Comparison of ENCODE assay signal across 7 cellular contexts in the genomic region with DNA sequence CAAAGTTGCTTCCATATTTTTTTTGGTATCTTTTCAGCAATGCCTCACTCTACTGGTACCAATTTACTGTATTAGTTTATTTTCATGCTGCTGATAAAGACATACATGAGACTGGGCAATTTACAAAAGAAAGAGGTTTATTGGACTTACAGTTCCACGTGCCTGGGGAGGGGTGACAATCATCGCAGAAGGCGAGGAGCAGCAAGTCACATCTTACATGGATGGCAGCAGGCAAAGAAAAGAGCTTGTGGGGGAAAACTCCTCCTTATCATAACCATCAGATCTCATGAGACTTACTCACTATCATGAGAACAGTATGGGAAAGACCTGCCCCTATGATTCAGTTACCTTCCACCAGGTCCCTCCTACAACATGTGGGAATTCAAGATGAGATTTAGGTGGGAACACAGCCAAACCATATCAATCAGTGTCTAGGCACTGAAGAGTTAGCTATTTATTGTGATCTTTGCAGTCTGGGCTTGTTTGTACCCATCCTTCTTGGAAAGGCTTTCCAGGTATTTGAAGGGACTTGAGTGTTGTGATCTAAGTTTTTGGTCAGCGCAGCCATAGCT. TPM values are rescaled to one million over a fixed set of nuclear protein-coding genes. Genes with fewer than 3 reads are reported as not detected.
DNase-seq lines count a peak whose midpoint lies in the region; ATAC-seq, FAIRE-seq and TF ChIP-seq lines count a peak whose summit lies in the region.
"Not testable (repeated sequence)": the region's sequence is repeated elsewhere in the genome, so short reads cannot be mapped to it uniquely, and the experiment has no call there.

No MANE protein-coding gene starts in this region.

- not testable (repeated sequence) for H3K4me1 ChIP-seq in MM.1S (ENCODE audit: low read length); foreskin keratinocyte

- POLR2A ChIA-PET in MCF 10A (lab: Yijun Ruan, JAX), result interaction anchor here (0.7 to 9.8 kb wide), 6 partner anchors 10 to 152 kb away, joined by 3 to 130 read pairs (median 10); no protein-coding TSS in a partner anchor

- H3K27me3 ChIP-seq in MM.1S (replicated peaks; ENCODE audit: insufficient read depth, low read length); bronchial epithelial cell (ENCODE audit: control insufficient read depth, insufficient read depth, low read length); foreskin keratinocyte: not testable (repeated sequence)

- H3K36me3 ChIP-seq in MM.1S (replicated peaks; ENCODE audit: insufficient read depth, low read length); bronchial epithelial cell (ENCODE audit: control insufficient read depth, insufficient read depth, low read length): not testable (repeated sequence)

- peak overlapping the region; percentile 54 for H3K27ac Mint-ChIP-seq in MCF 10A (ENCODE audit: low read depth, unreplicated experiment)

- TF ChIP-seq CTCF in MM.1S (IDR thresholded peaks at IDR 0.05; ENCODE audit: low read length); MCF 10A (IDR thresholded peaks at IDR 0.05; ENCODE audit: unreplicated experiment); bronchial epithelial cell (IDR thresholded peaks at IDR 0.05; ENCODE audit: insufficient read depth, low read length, severe bottlenecking); foreskin keratinocyte (conservative IDR thresholded peaks at IDR 0.05): not testable (repeated sequence)

- not testable (repeated sequence) for H3F3A ChIP-seq in MM.1S (ENCODE audit: insufficient read depth, low read length)

- intact Hi-C loops in MCF 10A (cut with micrococcal nuclease), result not testable (repeated sequence)

- not testable (repeated sequence) for H4K20me1 ChIP-seq in MM.1S (ENCODE audit: insufficient read depth, low read length)

- not testable (repeated sequence) for FAIRE-seq in bronchial epithelial cell (lab: Jason Lieb, UNC)

- peak; percentile 4 for DNase-seq in MM.1S
- DNase-seq in amniotic epithelial cell (ENCODE audit: low read depth), result peak; percentile 52
- peak; percentile 36 for DNase-seq in MCF 10A (ENCODE audit: unreplicated experiment)
- DNase-seq in bronchial epithelial cell (ENCODE audit: low read depth), result peak; percentile 66
- not testable (repeated sequence) for DNase-seq in epithelial cell of prostate (ENCODE audit: low read depth, low spot score)
- peak; percentile 74 to 90 for DNase-seq in foreskin keratinocyte
- DNase-seq in kidney tubule cell (ENCODE audit: low spot score), result peak; percentile 52

- peak; percentile 78 for ATAC-seq in foreskin keratinocyte

- CTCF ChIA-PET in MCF 10A (lab: Yijun Ruan, JAX), result interaction anchor here (1.3 to 3.7 kb wide), 4 partner anchors 15 to 49 kb away, joined by 5 to 30 read pairs (median 14); no protein-coding TSS in a partner anchor

- BruUV-seq in MCF 10A (replicated peaks; lab: Mats Ljungman, UMichigan), result not testable (repeated sequence)

- H2AFZ ChIP-seq in MM.1S (ENCODE audit: low read length), result not testable (repeated sequence)

- not testable (repeated sequence) for H3K4me2 ChIP-seq in MM.1S (ENCODE audit: low read depth, low read length)

- H3K27me3 Mint-ChIP-seq in MCF 10A (ENCODE audit: insufficient read depth, unreplicated experiment), result not testable (repeated sequence)

- H3K36me3 Mint-ChIP-seq in MCF 10A (ENCODE audit: insufficient read depth, unreplicated experiment), result not testable (repeated sequence)

- H3K9me3 Mint-ChIP-seq in MCF 10A (ENCODE audit: unreplicated experiment), result peaks cover 27% of the 10 kb centered on the region

- not testable (repeated sequence) for H3K9me2 ChIP-seq in MM.1S (replicated peaks; ENCODE audit: insufficient read depth, low read length)

- H3K9me3 ChIP-seq in MM.1S (replicated peaks; ENCODE audit: insufficient read depth, low read length), result not testable (repeated sequence)

- not testable (repeated sequence) for H3K27ac ChIP-seq in MM.1S (ENCODE audit: low read length)
- H3K27ac ChIP-seq in epithelial cell of prostate (peak overlapping the region; percentile 29), foreskin keratinocyte (peak overlapping the region; percentile 42)

- not testable (repeated sequence) for H3K9ac ChIP-seq in MM.1S (ENCODE audit: low read length)

- H3K79me2 ChIP-seq in MM.1S (ENCODE audit: low read length), result not testable (repeated sequence)

- H3K4me3 Mint-ChIP-seq in MCF 10A (ENCODE audit: unreplicated experiment), result not testable (repeated sequence)

- peaks cover 34% of the 10 kb centered on the region for H3K4me1 Mint-ChIP-seq in MCF 10A (ENCODE audit: insufficient read depth, unreplicated experiment)

- H3K4me3 ChIP-seq in MM.1S (ENCODE audit: low read length); bronchial epithelial cell (ENCODE audit: low read depth, low read length): not testable (repeated sequence)

RNA-seq across cellular contexts. Expression of a gene that starts 46.4 kb away (rescaled TPM):
- total RNA-seq in MCF 10A (2022) (149 and 156 TPM in 2 replicates), bronchial epithelial cell (34.5 and 58.8 TPM in 2 replicates), foreskin keratinocyte (42.0 and 43.9 TPM in 2 replicates)
- 18.1 and 20.4 TPM in 2 replicates for polyA plus RNA-seq in foreskin keratinocyte
